Comparison of ENCODE assay signal across 12 cellular contexts in genomic region chr5:87944553-87945320, GRCh38.
DNase-seq lines count a peak whose midpoint lies in the region; ATAC-seq and TF ChIP-seq lines count a peak whose summit lies in the region.
"Had no signal": no experiment of that assay in that cellular context is flagged by ENCODE, and none has a peak within 500 bp of the region (broad histone marks: within the 10 kb centered on the region; RNA-seq: fewer than 3 reads in every experiment).

No MANE protein-coding gene starts in this region.

- TF ChIP-seq EP300 in transverse colon (IDR thresholded peaks at IDR 0.05; ENCODE audit: low read depth): no peak

- H3K4me3 ChIP-seq in right cardiac atrium (ENCODE audit: low read length): no peak overlapping the region
- no peak overlapping the region for H3K4me3 ChIP-seq in transverse colon
- H3K4me3 ChIP-seq: SJCRH30 had no signal

- H3K4me1 Mint-ChIP-seq in WTC11: peaks cover 43% of the 10 kb centered on the region
- H3K4me1 Mint-ChIP-seq: activated B cell treated with CpG ODN at 0.5 μM for 24 hours had no signal

- ATAC-seq in WTC11 (peak; percentile 96), right cardiac atrium (peak; percentile 55 to 81), HG02870 (IDR thresholded peaks at IDR 0.05; ENCODE audit: unreplicated experiment) (no peak)
- ATAC-seq: left colon had no signal

- in situ Hi-C loops in transverse colon (cut with MboI; ENCODE audit: low pct_ligation_motif_present in 1 of 4, low pct_unique_long_range_greater_than_20kb in 1 of 4, low sequenced_read_pairs in 3 of 4): no loop called here

- H3K27me3 ChIP-seq in right cardiac atrium (ENCODE audit: control insufficient read depth, insufficient read depth): no peaks in the 10 kb centered on the region
- H3K27me3 ChIP-seq in transverse colon: no peaks in the 10 kb centered on the region
- H3K27me3 ChIP-seq: SJCRH30 had no signal

- no peak overlapping the region for H3K4me3 Mint-ChIP-seq in WTC11
- H3K4me3 Mint-ChIP-seq: activated B cell treated with CpG ODN at 0.5 μM for 24 hours had no signal

- TF ChIP-seq POLR2A in transverse colon (IDR thresholded peaks at IDR 0.05): no peak

- intact Hi-C loops in right cardiac atrium (cut with DNase I) (no loop called here), transverse colon (cut with DNase I; ENCODE audit: low total_unique reads) (no loop called here)

- H3K9me3 Mint-ChIP-seq in WTC11: no peaks in the 10 kb centered on the region
- H3K9me3 Mint-ChIP-seq: activated B cell treated with CpG ODN at 0.5 μM for 24 hours had no signal

- no peak overlapping the region for H3K27ac ChIP-seq in right cardiac atrium (ENCODE audit: low read length)
- H3K27ac ChIP-seq in transverse colon: no peak overlapping the region
- H3K27ac ChIP-seq: SJCRH30 had no signal

- H3K27me3 Mint-ChIP-seq in WTC11 (ENCODE audit: low read depth): no peaks in the 10 kb centered on the region
- H3K27me3 Mint-ChIP-seq: activated B cell treated with CpG ODN at 0.5 μM for 24 hours had no signal

- TF ChIP-seq CTCF in WTC11 (IDR thresholded peaks at IDR 0.05) (no peak), transverse colon (IDR thresholded peaks at IDR 0.05) (no peak)

- DNase-seq in NCI-H146 (lab: John Stamatoyannopoulos, UW): peak; percentile 56
- peak; percentile 60 for DNase-seq in WTC11 (ENCODE audit: low spot score)
- DNase-seq in right cardiac atrium: peak; percentile 36 to 72 (median 61)
- DNase-seq in retina: peak; percentile 91
- DNase-seq in COLO829 (ENCODE audit: low spot score): no peak
- no peak for DNase-seq in transverse colon
- DNase-seq: activated B cell treated with CpG ODN at 0.5 μM for 24 hours; activated naive CD4-positive, alpha-beta T cell treated with Interleukin-2 at 50 U/mL for 16 hours; GOT3; left colon had no signal

- H3K9me3 ChIP-seq in right cardiac atrium (ENCODE audit: control insufficient read depth, low read length) (no peaks in the 10 kb centered on the region), transverse colon (no peaks in the 10 kb centered on the region)
- H3K9me3 ChIP-seq: SJCRH30 had no signal

- no peaks in the 10 kb centered on the region for H3K36me3 Mint-ChIP-seq in WTC11

- no peaks in the 10 kb centered on the region for H3K36me3 ChIP-seq in transverse colon
- H3K36me3 ChIP-seq: SJCRH30 had no signal

- H3K27ac Mint-ChIP-seq in WTC11: peak overlapping the region; percentile 50
- H3K27ac Mint-ChIP-seq: activated B cell treated with CpG ODN at 0.5 μM for 24 hours had no signal

- WGBS in right cardiac atrium: 15% methylated on average over 9 of the region's 9 CpGs
- WGBS in transverse colon (ENCODE audit: low coverage in 1 of 2), 2 donors: 0 to 30% methylated on average over 1 to 9 of the region's 9 CpGs

- POLR2A ChIA-PET in WTC11 (lab: Charles Lee): interaction anchor here (0.6 kb wide), 1 partner anchor 16 kb away, joined by 3 read pairs; no protein-coding TSS in a partner anchor

- CTCF ChIA-PET in WTC11 (lab: Charles Lee): interaction anchor here (0.6 kb wide), 1 partner anchor 196 kb away, joined by 4 read pairs; no protein-coding TSS in a partner anchor

- H3K4me1 ChIP-seq in right cardiac atrium (ENCODE audit: control insufficient read depth, insufficient read depth, low read length): no peaks in the 10 kb centered on the region
- no peaks in the 10 kb centered on the region for H3K4me1 ChIP-seq in transverse colon
- H3K4me1 ChIP-seq: SJCRH30 had no signal

TF ChIP-seq in WTC11, 78 proteins besides CTCF, POLR2A, EP300 and RAD21 (continues in another document):
- TF ChIP-seq MLX (CRISPR knock-in tag; IDR thresholded peaks at IDR 0.05) (no peak), TEAD1 (CRISPR knock-in tag; IDR thresholded peaks at IDR 0.05) (no peak), ZNF232 (CRISPR knock-in tag; IDR thresholded peaks at IDR 0.05) (no peak), PREB (CRISPR knock-in tag; IDR thresholded peaks at IDR 0.05; ENCODE audit: borderline replicate concordance) (no peak), ZBTB43 (CRISPR knock-in tag; IDR thresholded peaks at IDR 0.05) (no peak), CDX4 (CRISPR knock-in tag; IDR thresholded peaks at IDR 0.05; ENCODE audit: borderline replicate concordance) (no peak), MAX (CRISPR knock-in tag; IDR thresholded peaks at IDR 0.05) (no peak), PRDM15 (CRISPR knock-in tag; IDR thresholded peaks at IDR 0.05) (no peak), STAT6 (CRISPR knock-in tag; conservative IDR thresholded peaks at IDR 0.05; ENCODE audit: low read depth) (no peak)

Comparison
In these comparisons a context has a peak if more than half of its experiments do, and no peak if none do; other contexts are left out.
1. DNase-seq: peak in NCI-H146 (single experiment), WTC11 (single experiment), right cardiac atrium (3 of 3) and retina (single experiment); none in COLO829 (single experiment) and transverse colon (single experiment).